In genomic region chr14:35046048-35046750, GRCh38 we compare ENCODE assay signal across 1 cellular context.
A peak's percentile ranks its signal among the peaks of the same experiment; 100 is the strongest.
TF ChIP-seq lines count a peak whose summit lies in the region.

FAM177A1 (plus strand) TSS chr14:35046272; CDS start chr14:35046464, 192 bp downstream.

TF ChIP-seq in HepG2, 621 proteins besides CTCF, POLR2A, EP300 and RAD21 (continued from another document and continues in another):
- peak; percentile 98 for TF ChIP-seq ZNF777 (CRISPR knock-in tag; IDR thresholded peaks at IDR 0.05)
- TF ChIP-seq ARHGAP35 (CRISPR knock-in tag; IDR thresholded peaks at IDR 0.05; ENCODE audit: borderline replicate concordance): peak; percentile 98
- TF ChIP-seq ISL2 (CRISPR knock-in tag; IDR thresholded peaks at IDR 0.05): peak; percentile 84
- peak; percentile 94; the same call in 1 of the 2 replicates for TF ChIP-seq ZNF17 (CRISPR knock-in tag; IDR thresholded peaks at IDR 0.05)
- 0 out of 2 replicates have a peak, but pooled peaks have one; percentile 91 for TF ChIP-seq ZNF615 (CRISPR knock-in tag; IDR thresholded peaks at IDR 0.05; ENCODE audit: borderline replicate concordance)
- no peak for TF ChIP-seq ZUFSP (CRISPR knock-in tag; IDR thresholded peaks at IDR 0.05; ENCODE audit: borderline replicate concordance)
- TF ChIP-seq DMTF1 (CRISPR knock-in tag; IDR thresholded peaks at IDR 0.05): no peak
- peak; percentile 29; the same call in 1 of the 2 replicates for TF ChIP-seq HCFC1 (IDR thresholded peaks at IDR 0.05; ENCODE audit: low read depth, low read length)
- peak; percentile 86; the same call in 1 of the 2 replicates for TF ChIP-seq RNF219 (CRISPR knock-in tag; IDR thresholded peaks at IDR 0.05)
- TF ChIP-seq RARA (CRISPR knock-in tag; IDR thresholded peaks at IDR 0.05): peak; percentile 57
- TF ChIP-seq DNMT3B (CRISPR knock-in tag; conservative IDR thresholded peaks at IDR 0.05): 0 out of 2 replicates have a peak, but pooled peaks have one; percentile 11
- peak; percentile 73 for TF ChIP-seq RELA (CRISPR knock-in tag; IDR thresholded peaks at IDR 0.05)
- TF ChIP-seq ZNF800 (CRISPR knock-in tag; IDR thresholded peaks at IDR 0.05): peak; percentile 96
- TF ChIP-seq HINFP (CRISPR knock-in tag; IDR thresholded peaks at IDR 0.05; ENCODE audit: low read depth): peak; percentile 55; the same call in 1 of the 2 replicates
- peak; percentile 93; the same call in 1 of the 2 replicates for TF ChIP-seq ZBTB10 (CRISPR knock-in tag; IDR thresholded peaks at IDR 0.05; ENCODE audit: borderline replicate concordance)
- peak; percentile 74 for TF ChIP-seq HNF1B (CRISPR knock-in tag; IDR thresholded peaks at IDR 0.05)
- TF ChIP-seq ATF4 (CRISPR knock-in tag; IDR thresholded peaks at IDR 0.05): peak in 1 of 2 experiments; percentile 83; a peak in 2 of 4 replicates
- no peak for TF ChIP-seq CCAR2 (optimal IDR thresholded peaks at IDR 0.05; ENCODE audit: low read depth, low read length)
- TF ChIP-seq MXI1 (IDR thresholded peaks at IDR 0.05; ENCODE audit: borderline replicate concordance, low read depth, low read length): peak; percentile 83; the same call in 1 of the 3 replicates
- TF ChIP-seq GABPA (IDR thresholded peaks at IDR 0.05; ENCODE audit: low read depth, low read length): peak; percentile 81
- peak; percentile 90 for TF ChIP-seq GABPA (CRISPR knock-in tag; IDR thresholded peaks at IDR 0.05; ENCODE audit: low read depth)
- peak; percentile 64 for TF ChIP-seq KDM4B (CRISPR knock-in tag; IDR thresholded peaks at IDR 0.05)
- TF ChIP-seq NR2C2 (CRISPR knock-in tag; IDR thresholded peaks at IDR 0.05; ENCODE audit: borderline replicate concordance): peak; percentile 83; the same call in 1 of the 2 replicates
- peak; percentile 80 for TF ChIP-seq ZBTB39 (CRISPR knock-in tag; IDR thresholded peaks at IDR 0.05)
- peak; percentile 56; the same call in 1 of the 2 replicates for TF ChIP-seq ZBTB7A (CRISPR knock-in tag; IDR thresholded peaks at IDR 0.05)
- no peak for TF ChIP-seq ATRX (CRISPR knock-in tag; IDR thresholded peaks at IDR 0.05; ENCODE audit: borderline replicate concordance)
- TF ChIP-seq ZFP1 (CRISPR knock-in tag; IDR thresholded peaks at IDR 0.05): peak; percentile 84
- TF ChIP-seq ZNF354B (CRISPR knock-in tag; IDR thresholded peaks at IDR 0.05): no peak
- peak; percentile 92 for TF ChIP-seq HOXD1 (CRISPR knock-in tag; IDR thresholded peaks at IDR 0.05)
- peak; percentile 13; the same call in 1 of the 2 replicates for TF ChIP-seq ZFP36L2 (CRISPR knock-in tag; IDR thresholded peaks at IDR 0.05)
- TF ChIP-seq E2F2 (CRISPR knock-in tag; IDR thresholded peaks at IDR 0.05; ENCODE audit: borderline replicate concordance): peak; percentile 94; the same call in 1 of the 2 replicates
- peak; percentile 79 for TF ChIP-seq ZNF331 (CRISPR knock-in tag; IDR thresholded peaks at IDR 0.05)
- no peak for TF ChIP-seq SMC3 (IDR thresholded peaks at IDR 0.05; ENCODE audit: low read length)
- TF ChIP-seq HES4 (CRISPR knock-in tag; IDR thresholded peaks at IDR 0.05; ENCODE audit: borderline replicate concordance): peak; percentile 98
- TF ChIP-seq TRIM24 (CRISPR knock-in tag; IDR thresholded peaks at IDR 0.05): no peak
- peak; percentile 79 for TF ChIP-seq MEF2D (CRISPR knock-in tag; IDR thresholded peaks at IDR 0.05)
